In genomic region chr7:116665447-116665996, GRCh38 we compare ENCODE assay signal across 22 cellular contexts. TPM values are rescaled to one million over a fixed set of nuclear protein-coding genes. Genes with fewer than 3 reads are reported as not detected.
"Had no signal": no experiment of that assay in that cellular context is flagged by ENCODE, and none has a peak within 500 bp of the region (broad histone marks: within the 10 kb centered on the region; RNA-seq: fewer than 3 reads in every experiment).

No MANE protein-coding gene starts in this region.

- H3K4me1 Mint-ChIP-seq: activated CD4-positive, alpha-beta memory T cell treated with anti-CD3 and anti-CD28 coated beads, Interleukin-2, amount 10 ng/mL, durations not matched to agents 7 days and 5 days; activated CD8-positive, alpha-beta memory T cell treated with anti-CD3 and anti-CD28 coated beads, Interleukin-2, amount 10 ng/mL, durations not matched to agents 7 days and 5 days; memory B cell; WTC11 had no signal

- H3K4me3 Mint-ChIP-seq: activated CD4-positive, alpha-beta memory T cell treated with anti-CD3 and anti-CD28 coated beads, Interleukin-2, amount 10 ng/mL, durations not matched to agents 7 days and 5 days; activated CD8-positive, alpha-beta memory T cell treated with anti-CD3 and anti-CD28 coated beads, Interleukin-2, amount 10 ng/mL, durations not matched to agents 7 days and 5 days; activated naive CD8-positive, alpha-beta T cell; endodermal cell; memory B cell; WTC11 had no signal

- H3K27me3 ChIP-seq: body of pancreas, right atrium auricular region, tibial nerve, vagina had no signal

- DNase-seq: activated CD4-positive, alpha-beta memory T cell treated with anti-CD3 and anti-CD28 coated beads, Interleukin-2, amount 10 ng/mL, durations not matched to agents 7 days and 5 days; activated CD4-positive, alpha-beta T cell treated with anti-CD3 and anti-CD28 coated beads for 4 hours; activated CD8-positive, alpha-beta memory T cell treated with anti-CD3 and anti-CD28 coated beads, Interleukin-2, amount 10 ng/mL, durations not matched to agents 7 days and 5 days; amygdala; body of pancreas; dorsolateral prefrontal cortex; endodermal cell; heart right ventricle; kidney glomerular epithelial cell; left ventricle myocardium superior; occipital lobe; stimulated activated naive CD8-positive, alpha-beta T cell treated with anti-CD3 and anti-CD28 coated beads, Interleukin-15, Interleukin-2, amounts not matched to agents 100 U/mL and 50 U/mL, for 24 hours; substantia nigra had no signal

- H3K4me1 ChIP-seq: prostate gland, vagina had no signal

- FAIRE-seq: TTC549 had no signal

- H3K4me3 ChIP-seq: body of pancreas, dorsolateral prefrontal cortex, heart right ventricle, prostate gland, right atrium auricular region, tibial nerve, vagina had no signal

- ATAC-seq: activated CD8-positive, alpha-beta memory T cell treated with anti-CD3 and anti-CD28 coated beads, Interleukin-2, amount 10 ng/mL, durations not matched to agents 7 days and 5 days; body of pancreas; heart right ventricle; left ventricle myocardium superior; stimulated activated naive CD8-positive, alpha-beta T cell treated with anti-CD3 and anti-CD28 coated beads, Interleukin-15, Interleukin-2, amounts not matched to agents 100 U/mL and 50 U/mL, for 24 hours; WTC11 had no signal

- H3K36me3 Mint-ChIP-seq: activated CD8-positive, alpha-beta memory T cell treated with anti-CD3 and anti-CD28 coated beads, Interleukin-2, amount 10 ng/mL, durations not matched to agents 7 days and 5 days; activated naive CD8-positive, alpha-beta T cell; memory B cell; WTC11 had no signal

- H3K36me3 ChIP-seq: heart right ventricle, prostate gland, right atrium auricular region, tibial nerve, vagina had no signal

- H3K27ac Mint-ChIP-seq: activated CD4-positive, alpha-beta memory T cell treated with anti-CD3 and anti-CD28 coated beads, Interleukin-2, amount 10 ng/mL, durations not matched to agents 7 days and 5 days; activated CD8-positive, alpha-beta memory T cell treated with anti-CD3 and anti-CD28 coated beads, Interleukin-2, amount 10 ng/mL, durations not matched to agents 7 days and 5 days; activated naive CD8-positive, alpha-beta T cell; endodermal cell; memory B cell; WTC11 had no signal

- H3K9me3 ChIP-seq: body of pancreas, prostate gland, tibial nerve, vagina had no signal

- H3K27ac ChIP-seq: body of pancreas, dorsolateral prefrontal cortex, heart right ventricle, prostate gland, tibial nerve, vagina had no signal

- H3K9me3 Mint-ChIP-seq: activated CD4-positive, alpha-beta memory T cell treated with anti-CD3 and anti-CD28 coated beads, Interleukin-2, amount 10 ng/mL, durations not matched to agents 7 days and 5 days; endodermal cell; memory B cell; WTC11 had no signal

RNA-seq across cellular contexts. Expression of gene MET, which starts 6.5 kb away (rescaled TPM):
- polyA plus RNA-seq: neural cell had no signal
